16 cellular contexts compared by ENCODE assay signal in genomic region chr13:32453981-32454380, GRCh38. TPM values are rescaled to one million over a fixed set of nuclear protein-coding genes. Genes with fewer than 3 reads are reported as not detected.
DNase-seq lines count a peak whose midpoint lies in the region; ATAC-seq and TF ChIP-seq lines count a peak whose summit lies in the region.
"Had no signal": no experiment of that assay in that cellular context is flagged by ENCODE, and none has a peak within 500 bp of the region (broad histone marks: within the 10 kb centered on the region; RNA-seq: fewer than 3 reads in every experiment).

No MANE protein-coding gene starts in this region.

- no peak overlapping the region for H2BK120ac ChIP-seq in mesenchymal stem cell (ENCODE audit: low read depth, low read length)

- no peak overlapping the region for H2BK5ac ChIP-seq in mesenchymal stem cell (ENCODE audit: low read depth, low read length, poor library complexity, severe bottlenecking)

- peaks cover 20% of the 10 kb centered on the region for H3K79me1 ChIP-seq in mesenchymal stem cell (replicated peaks; ENCODE audit: low read length, poor library complexity, severe bottlenecking)

- H3K36me3 ChIP-seq in mesenchymal stem cell (ENCODE audit: control insufficient read depth in 1 of 2, insufficient read depth in 2 of 2, low read depth in 1 of 2, low read length in 2 of 2) (peaks cover 27 to 63% of the 10 kb centered on the region in 2 experiments), BE2C (no peaks in the 10 kb centered on the region; the same call in 1 of the 2 replicates)

- H3K14ac ChIP-seq in mesenchymal stem cell (ENCODE audit: low read length in 2 of 2), result no peak overlapping the region

- no peak overlapping the region for H3K23ac ChIP-seq in mesenchymal stem cell (ENCODE audit: low read length in 2 of 2)

- H3K4me2 ChIP-seq in mesenchymal stem cell (ENCODE audit: low read length, poor library complexity, severe bottlenecking), result no peak overlapping the region
- H3K4me2 ChIP-seq: A549, BLaER1 had no signal

- no peak overlapping the region for H3K9ac ChIP-seq in mesenchymal stem cell (ENCODE audit: low read length)
- H3K9ac ChIP-seq: BLaER1 had no signal

- ATAC-seq in GM21528 (IDR thresholded peaks at IDR 0.05; ENCODE audit: low FRiP score, unreplicated experiment), result no peak
- ATAC-seq: A549, GM12878 had no signal

- TF ChIP-seq CTCF in cardiac fibroblast (IDR thresholded peaks at IDR 0.05; ENCODE audit: low read depth, low read length), result no peak
- no peak for TF ChIP-seq CTCF in fibroblast of pulmonary artery (IDR thresholded peaks at IDR 0.05; ENCODE audit: low read length, missing control alignments)
- no peak for TF ChIP-seq CTCF in BE2C (IDR thresholded peaks at IDR 0.05; ENCODE audit: low read depth, low read length)

- peaks cover 1% of the 10 kb centered on the region for H3K4me1 ChIP-seq in mesenchymal stem cell (ENCODE audit: control insufficient read depth, insufficient read depth, low read depth, low read length)
- peaks cover under 1% of the 10 kb centered on the region; the same call in 1 of the 2 replicates for H3K4me1 ChIP-seq in BE2C
- H3K4me1 ChIP-seq: A549, BLaER1 had no signal

- H2BK15ac ChIP-seq in mesenchymal stem cell (ENCODE audit: low read depth, poor library complexity, severe bottlenecking), result no peak overlapping the region

- no peak overlapping the region for H3K4me3 ChIP-seq in cardiac fibroblast (replicated peaks in 1 of 2; ENCODE audit: low read depth in 2 of 2, low read length in 2 of 2)
- H3K4me3 ChIP-seq in fibroblast of pulmonary artery (replicated peaks; ENCODE audit: low read depth, low read length), result no peak overlapping the region
- H3K4me3 ChIP-seq in mesenchymal stem cell (ENCODE audit: insufficient read depth in 1 of 2, low read depth in 1 of 2, low read length in 2 of 2), result no peak overlapping the region
- no peak overlapping the region for H3K4me3 ChIP-seq in BE2C (ENCODE audit: low read depth, low read length)
- H3K4me3 ChIP-seq: A549, BLaER1, GM12878, K562 had no signal

- no peak overlapping the region for H3K4ac ChIP-seq in mesenchymal stem cell (ENCODE audit: low read depth in 1 of 2, low read length in 2 of 2)

- peaks cover 30% of the 10 kb centered on the region for H3K9me3 ChIP-seq in mesenchymal stem cell (ENCODE audit: control insufficient read depth, low read length)
- no peaks in the 10 kb centered on the region; the same call in 1 of the 2 replicates for H3K9me3 ChIP-seq in BE2C

- H2AK5ac ChIP-seq in mesenchymal stem cell (ENCODE audit: low read length, severe bottlenecking), result no peak overlapping the region

- H3K27me3 ChIP-seq in mesenchymal stem cell (ENCODE audit: control insufficient read depth in 1 of 2, insufficient read depth in 1 of 2, low read length in 2 of 2) (no peaks in the 10 kb centered on the region), BE2C (no peaks in the 10 kb centered on the region)
- H3K27me3 ChIP-seq: BLaER1 had no signal

- H2BK12ac ChIP-seq in mesenchymal stem cell (ENCODE audit: low read length in 2 of 2), result no peak overlapping the region

- no peak overlapping the region for H3K27ac ChIP-seq in mesenchymal stem cell (ENCODE audit: low read length, poor library complexity, severe bottlenecking)
- H3K27ac ChIP-seq: A549, BLaER1 had no signal

- DNase-seq in HCEC 1CT, result peak; percentile 2
- DNase-seq in cardiac fibroblast (ENCODE audit: low read depth in 2 of 2), result peak; percentile 24 to 67
- DNase-seq in fibroblast of pulmonary artery (ENCODE audit: low read depth), result peak; percentile 36
- DNase-seq in mesenchymal stem cell, result peak; percentile 18
- DNase-seq in NCI-H510A treated with DMSO at 0.1 percent for 48 hours (lab: John Stamatoyannopoulos, UW), result no peak
- DNase-seq in BE2C, result no peak
- DNase-seq in SK-N-DZ (ENCODE audit: low spot score), result no peak
- DNase-seq: Calu3, DMS 273 treated with DMSO at 0.1 percent for 48 hours, GOT3, H9 had no signal

- no peak overlapping the region for H4K8ac ChIP-seq in mesenchymal stem cell (ENCODE audit: low read length)

- H4K91ac ChIP-seq in mesenchymal stem cell (ENCODE audit: low read length), result no peak overlapping the region

- WGBS in mesenchymal stem cell, result no CpG with 5 or more reads among the region's 1 CpG

- H3K18ac ChIP-seq in mesenchymal stem cell (ENCODE audit: low read depth in 1 of 2, low read length in 2 of 2), result no peak overlapping the region

- H2AFZ ChIP-seq in mesenchymal stem cell (ENCODE audit: low read depth, low read length), result no peak overlapping the region

RNA-seq across cellular contexts. Expression of gene N4BP2L1, which starts 26.1 kb away (rescaled TPM):
- 1.9 TPM for polyA plus RNA-seq in mesenchymal stem cell (2013, experiment 1 of 2)
- 1.6 TPM for polyA plus RNA-seq in mesenchymal stem cell (2013, experiment 2 of 2)
- 5.5 TPM for polyA plus RNA-seq in BE2C (2012; ENCODE audit: insufficient read depth, insufficient read length, low read depth)
- polyA plus RNA-seq in SK-N-DZ (2014; cell fraction: cytosol; rRNA removed), result 28.1 and 32.6 TPM in 2 replicates
- 21.0 and 29.5 TPM in 2 replicates for polyA plus RNA-seq in SK-N-DZ (2014; cell fraction: nucleus; rRNA removed)

Comparison
In these comparisons a context has a peak if more than half of its experiments do, and no peak if none do; other contexts are left out.
1. DNase-seq: peak in HCEC 1CT (single experiment), cardiac fibroblast (2 of 2), fibroblast of pulmonary artery (single experiment) and mesenchymal stem cell (single experiment); none in NCI-H510A treated with DMSO at 0.1 percent for 48 hours (single experiment), BE2C (single experiment) and SK-N-DZ (single experiment).